17 cellular contexts compared by ENCODE assay signal in genomic region chr3:160748226-160748625, GRCh38. TPM values are rescaled to one million over a fixed set of nuclear protein-coding genes. Genes with fewer than 3 reads are reported as not detected.
A peak's percentile ranks its signal among the peaks of the same experiment; 100 is the strongest.
DNase-seq lines count a peak whose midpoint lies in the region; ATAC-seq and TF ChIP-seq lines count a peak whose summit lies in the region.
"Had no signal": no experiment of that assay in that cellular context is flagged by ENCODE, and none has a peak within 500 bp of the region (broad histone marks: within the 10 kb centered on the region; RNA-seq: fewer than 3 reads in every experiment).

No MANE protein-coding gene starts in this region.

- H3K27me3 ChIP-seq in left ventricle myocardium inferior (ENCODE audit: low read depth) (no peaks in the 10 kb centered on the region), KMS-11 (ENCODE audit: insufficient read depth, low read depth) (no peaks in the 10 kb centered on the region), endocrine pancreas (ENCODE audit: control insufficient read depth, insufficient read depth, low read length) (no peaks in the 10 kb centered on the region), thyroid gland (no peaks in the 10 kb centered on the region), neural progenitor cell (peaks cover 22% of the 10 kb centered on the region)

- POLR2A ChIA-PET in activated CD4-positive, alpha-beta T cell treated with anti-CD3 and anti-CD28 coated beads, Interleukin-2, amount 10 ng/mL, durations not matched to agents 7 days and 5 days (lab: Charles Lee) = no interaction called here

- 60 to 73% methylated on average over 2 of the region's 2 CpGs for WGBS in thyroid gland, 2 donors

- H3K9ac ChIP-seq in KMS-11 = no peak overlapping the region
- no peak overlapping the region for H3K9ac ChIP-seq in endocrine pancreas (ENCODE audit: control insufficient read depth, insufficient read depth, low read length)
- no peak overlapping the region for H3K9ac ChIP-seq in neural progenitor cell

- no peak for TF ChIP-seq CTCF in left ventricle myocardium inferior (IDR thresholded peaks at IDR 0.05; ENCODE audit: borderline replicate concordance)
- TF ChIP-seq CTCF in KMS-11 (conservative IDR thresholded peaks at IDR 0.05; ENCODE audit: low read depth, low read length) = no peak
- no peak for TF ChIP-seq CTCF in thyroid gland (IDR thresholded peaks at IDR 0.05)
- no peak for TF ChIP-seq CTCF in neural progenitor cell (IDR thresholded peaks at IDR 0.05)

- no peaks in the 10 kb centered on the region for H4K20me1 ChIP-seq in KMS-11 (ENCODE audit: insufficient read depth)
- H4K20me1 ChIP-seq in neural progenitor cell (ENCODE audit: low read depth) = no peaks in the 10 kb centered on the region

- intact Hi-C loops in left cardiac atrium (cut with DNase I) (no loop called here), left ventricle myocardium inferior (cut with micrococcal nuclease) (no loop called here), thyroid gland (cut with DNase I) (no loop called here)

- H3K27ac Mint-ChIP-seq in activated CD4-positive, alpha-beta T cell treated with anti-CD3 and anti-CD28 coated beads, Interleukin-2, amount 10 ng/mL, durations not matched to agents 7 days and 5 days = no peak overlapping the region
- H3K27ac Mint-ChIP-seq in neural progenitor cell = no peak overlapping the region
- H3K27ac Mint-ChIP-seq: CD4-positive, alpha-beta T cell; GM23338; HFFc6 had no signal

- H3K36me3 ChIP-seq in left ventricle myocardium inferior (no peaks in the 10 kb centered on the region), KMS-11 (ENCODE audit: insufficient read depth) (no peaks in the 10 kb centered on the region), endocrine pancreas (ENCODE audit: control insufficient read depth, insufficient read depth, low read length) (no peaks in the 10 kb centered on the region), thyroid gland (no peaks in the 10 kb centered on the region), neural progenitor cell (no peaks in the 10 kb centered on the region)

- H3K79me2 ChIP-seq in KMS-11 (ENCODE audit: insufficient read depth, low read depth) (no peaks in the 10 kb centered on the region), neural progenitor cell (ENCODE audit: low read depth) (no peaks in the 10 kb centered on the region)

- no peaks in the 10 kb centered on the region for H3F3A ChIP-seq in neural progenitor cell (ENCODE audit: low read depth)

- H3K27me3 Mint-ChIP-seq in activated CD4-positive, alpha-beta T cell treated with anti-CD3 and anti-CD28 coated beads, Interleukin-2, amount 10 ng/mL, durations not matched to agents 7 days and 5 days = peaks cover 16% of the 10 kb centered on the region
- peaks cover 2% of the 10 kb centered on the region for H3K27me3 Mint-ChIP-seq in neural progenitor cell (ENCODE audit: insufficient read depth, low read depth)

- H3K27ac ChIP-seq in left ventricle myocardium inferior (replicated peaks) = no peak overlapping the region
- H3K27ac ChIP-seq in KMS-11 = no peak overlapping the region
- peak overlapping the region in 2 of 3 donors; percentile 12 to 14 for H3K27ac ChIP-seq in thyroid gland
- no peak overlapping the region for H3K27ac ChIP-seq in neural progenitor cell
- H3K27ac ChIP-seq: 22Rv1, A549, C4-2B, HL-60 had no signal

- H3K4me3 ChIP-seq in left ventricle myocardium inferior (no peak overlapping the region), KMS-11 (IDR thresholded peaks at IDR 0.05; ENCODE audit: insufficient read depth, low read depth, low read length) (no peak overlapping the region), endocrine pancreas (ENCODE audit: control insufficient read depth, insufficient read depth, low read length) (peak overlapping the region; percentile 50), thyroid gland (replicated peaks in 1 of 3) (no peak overlapping the region), neural progenitor cell (no peak overlapping the region)
- H3K4me3 ChIP-seq: A549, GM23338 had no signal

- ATAC-seq in left cardiac atrium = no peak
- ATAC-seq: A549, GM23338 had no signal

- H3K4me1 ChIP-seq in left ventricle myocardium inferior (peaks cover 28% of the 10 kb centered on the region), KMS-11 (ENCODE audit: low read depth, poor library complexity, severe bottlenecking) (peaks cover 20% of the 10 kb centered on the region), endocrine pancreas (ENCODE audit: control insufficient read depth, insufficient read depth, low read length) (peaks cover 36% of the 10 kb centered on the region), thyroid gland (peaks cover 12 to 15% of the 10 kb centered on the region in 2 donors), neural progenitor cell (no peaks in the 10 kb centered on the region)
- H3K4me1 ChIP-seq: A549, Caco-2 had no signal

- no peaks in the 10 kb centered on the region for H3K36me3 Mint-ChIP-seq in activated CD4-positive, alpha-beta T cell treated with anti-CD3 and anti-CD28 coated beads, Interleukin-2, amount 10 ng/mL, durations not matched to agents 7 days and 5 days (ENCODE audit: low read depth)
- H3K36me3 Mint-ChIP-seq in neural progenitor cell = no peaks in the 10 kb centered on the region

- no peaks in the 10 kb centered on the region for H3K9me3 Mint-ChIP-seq in activated CD4-positive, alpha-beta T cell treated with anti-CD3 and anti-CD28 coated beads, Interleukin-2, amount 10 ng/mL, durations not matched to agents 7 days and 5 days
- no peaks in the 10 kb centered on the region for H3K9me3 Mint-ChIP-seq in neural progenitor cell
- H3K9me3 Mint-ChIP-seq: CD4-positive, alpha-beta T cell; GM23338; HFFc6 had no signal

- H3K4me2 ChIP-seq in KMS-11 (peak overlapping the region; percentile 33; the same call in 1 of the 2 replicates), neural progenitor cell (no peak overlapping the region)
- H3K4me2 ChIP-seq: A549, GM23338 had no signal

- CTCF ChIA-PET in activated CD4-positive, alpha-beta T cell treated with anti-CD3 and anti-CD28 coated beads, Interleukin-2, amount 10 ng/mL, durations not matched to agents 7 days and 5 days (lab: Charles Lee) = no interaction called here

- no peak overlapping the region for H3K4me3 Mint-ChIP-seq in activated CD4-positive, alpha-beta T cell treated with anti-CD3 and anti-CD28 coated beads, Interleukin-2, amount 10 ng/mL, durations not matched to agents 7 days and 5 days
- no peak overlapping the region for H3K4me3 Mint-ChIP-seq in neural progenitor cell
- H3K4me3 Mint-ChIP-seq: CD4-positive, alpha-beta T cell; GM23338; HFFc6 had no signal

- H2AFZ ChIP-seq in KMS-11 (ENCODE audit: low read depth) = no peak overlapping the region
- no peak overlapping the region for H2AFZ ChIP-seq in neural progenitor cell (replicated peaks)
- H2AFZ ChIP-seq: GM23338 had no signal

- DNase-seq in left cardiac atrium (peak; percentile 19), left ventricle myocardium inferior (no peak), thyroid gland (peak; percentile 32 to 41), neural progenitor cell (ENCODE audit: low spot score) (no peak)
- DNase-seq in activated CD4-positive, alpha-beta T cell treated with anti-CD3 and anti-CD28 coated beads, Interleukin-2, amount 10 ng/mL, durations not matched to agents 7 days and 5 days = no peak
- DNase-seq: Caco-2; CD4-positive, alpha-beta T cell; GDM1; HCEC 1CT; HFFc6 had no signal

- no peak for TF ChIP-seq POLR2A in thyroid gland (IDR thresholded peaks at IDR 0.05)

- peaks cover 1% of the 10 kb centered on the region for H3K4me1 Mint-ChIP-seq in activated CD4-positive, alpha-beta T cell treated with anti-CD3 and anti-CD28 coated beads, Interleukin-2, amount 10 ng/mL, durations not matched to agents 7 days and 5 days
- H3K4me1 Mint-ChIP-seq in neural progenitor cell = no peaks in the 10 kb centered on the region

- H3K9me3 ChIP-seq in left ventricle myocardium inferior (replicated peaks) (no peaks in the 10 kb centered on the region), endocrine pancreas (ENCODE audit: control insufficient read depth, low read length) (no peaks in the 10 kb centered on the region), thyroid gland (no peaks in the 10 kb centered on the region), neural progenitor cell (ENCODE audit: low read depth) (no peaks in the 10 kb centered on the region)
- H3K9me3 ChIP-seq: A549, Caco-2 had no signal

RNA-seq across cellular contexts. Expression of gene PPM1L, which starts 7.8 kb away (rescaled TPM):
- total RNA-seq in left cardiac atrium (10 to 100 TPM; 30.2 to 39.0 TPM), left ventricle myocardium inferior (51.1 TPM), thyroid gland (10 to 100 TPM; 47.2 to 77.4 (median 50.4) TPM), neural progenitor cell (ENCODE audit: low replicate concordance) (16.5 and 25.2 TPM in 2 replicates)
- 1 to 10 TPM; 5.4 to 5.8 TPM for total RNA-seq in activated CD4-positive, alpha-beta T cell treated with anti-CD3 and anti-CD28 coated beads, Interleukin-2, amount 10 ng/mL, durations not matched to agents 7 days and 5 days

Comparison
In these comparisons a context has a peak if more than half of its experiments do, and no peak if none do; other contexts are left out.
1. DNase-seq: peak in left cardiac atrium (single experiment) and thyroid gland (2 of 2); none in left ventricle myocardium inferior (single experiment), activated CD4-positive, alpha-beta T cell treated with anti-CD3 and anti-CD28 coated beads, Interleukin-2, amount 10 ng/mL, durations not matched to agents 7 days and 5 days (single experiment) and neural progenitor cell (single experiment).
2. H3K27ac ChIP-seq: peak in thyroid gland (2 of 3); none in left ventricle myocardium inferior (single experiment), KMS-11 (single experiment) and neural progenitor cell (single experiment).